8 cellular contexts compared by ENCODE assay signal in the genomic region with DNA sequence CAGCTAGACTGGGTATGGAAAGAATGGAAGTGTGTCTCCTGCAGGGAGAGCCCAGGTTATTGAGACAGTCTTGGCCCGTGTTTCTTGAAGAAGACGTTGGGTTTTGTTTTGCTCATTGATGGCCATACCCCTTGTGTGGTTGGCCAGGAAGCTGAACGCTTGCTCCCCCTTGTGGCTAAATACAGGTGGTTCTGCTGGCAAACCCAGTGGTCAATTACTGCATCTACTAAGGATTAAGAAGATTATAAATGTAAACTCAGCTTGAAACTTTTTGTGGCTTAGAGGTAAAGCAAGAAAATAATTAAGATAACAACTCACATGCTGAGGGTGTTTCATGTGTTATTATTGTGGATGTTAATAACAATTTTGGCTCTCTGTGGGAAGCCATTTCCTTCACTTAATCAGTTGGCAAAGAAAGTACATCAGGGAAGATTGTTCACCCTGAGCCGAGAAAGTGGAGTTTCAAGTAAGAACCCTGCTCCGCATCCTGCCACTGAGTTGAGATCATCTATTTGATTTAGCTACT.
DNase-seq lines count a peak whose midpoint lies in the region; ATAC-seq, FAIRE-seq and TF ChIP-seq lines count a peak whose summit lies in the region.

No MANE protein-coding gene starts in this region.

- H3K4me3 ChIP-seq in HL-60 (replicated peaks; ENCODE audit: insufficient read depth, low read length), result no peak overlapping the region

- peak in 8 of 10 experiments; percentile 12 to 37 (median 16) for DNase-seq in CD4-positive, alpha-beta T cell
- peak; percentile 47 to 61 for DNase-seq in HL-60 (ENCODE audit: low read depth in 1 of 2, low spot score in 1 of 2)
- peak; percentile 31 for DNase-seq in NOMO-1 treated with dmso at 0.1 percent for 144 hours (lab: John Stamatoyannopoulos, UW; ENCODE audit: unreplicated experiment)
- peak; percentile 27 for DNase-seq in activated T-cell treated with anti-CD3 and anti-CD28 coated beads for 48 hours (ENCODE audit: low read depth)
- peak; percentile 10 to 47 for DNase-seq in foreskin keratinocyte
- no peak for DNase-seq in omental fat pad (ENCODE audit: low spot score)
- peak; percentile 68 for DNase-seq in urothelium cell line (ENCODE audit: low spot score)

- CTCF ChIA-PET in CD4-positive, alpha-beta T cell (lab: Charles Lee), result interaction anchor here (1.0 to 1.3 kb wide), 2 partner anchors 92 to 254 kb away, joined by 3 read pairs; partner anchors contain the start of gene NEDD4L

- H3K27ac ChIP-seq in CD4-positive, alpha-beta T cell (ENCODE audit: low read depth, low read length), result no peak overlapping the region
- H3K27ac ChIP-seq in HL-60 (replicated peaks) (no peak overlapping the region), foreskin keratinocyte (no peak overlapping the region)

- peaks cover 45% of the 10 kb centered on the region for H3K27me3 Mint-ChIP-seq in CD4-positive, alpha-beta T cell

- no peaks in the 10 kb centered on the region for H3K4me1 ChIP-seq in foreskin keratinocyte

- no peak overlapping the region for H3K4me3 Mint-ChIP-seq in CD4-positive, alpha-beta T cell

- H3K9me3 ChIP-seq in CD4-positive, alpha-beta T cell (ENCODE audit: control insufficient read depth, low read length), result no peaks in the 10 kb centered on the region

- peaks cover 4% of the 10 kb centered on the region for H3K4me1 Mint-ChIP-seq in CD4-positive, alpha-beta T cell (ENCODE audit: low read depth)

- H3K27me3 ChIP-seq in CD4-positive, alpha-beta T cell (ENCODE audit: control insufficient read depth, insufficient read depth, low read length), result peaks cover 4% of the 10 kb centered on the region
- no peaks in the 10 kb centered on the region for H3K27me3 ChIP-seq in HL-60 (ENCODE audit: insufficient read depth, poor library complexity, severe bottlenecking)
- H3K27me3 ChIP-seq in foreskin keratinocyte, result no peaks in the 10 kb centered on the region

- no peak for FAIRE-seq in urothelium cell line (lab: Jason Lieb, UNC)

- no peaks in the 10 kb centered on the region for H3K36me3 Mint-ChIP-seq in CD4-positive, alpha-beta T cell (ENCODE audit: low read depth)

- POLR2A ChIA-PET in CD4-positive, alpha-beta T cell (lab: Charles Lee), result no interaction called here

- H3K27ac Mint-ChIP-seq in CD4-positive, alpha-beta T cell, result no peak overlapping the region

- intact Hi-C loops in CD4-positive, alpha-beta T cell (cut with DNase I, micrococcal nuclease), result loop anchor here (1.0 to 5.0 kb wide), 2 partner anchors 93 to 94 kb away; partner anchors contain the start of gene NEDD4L (in 1 of the 2)

- ATAC-seq in CD4-positive, alpha-beta T cell (ENCODE audit: poor library complexity), result peak; percentile 46
- ATAC-seq in GM19324 (IDR thresholded peaks at IDR 0.05; ENCODE audit: low FRiP score, unreplicated experiment) (peak; percentile 69), foreskin keratinocyte (peak; percentile 85), omental fat pad (ENCODE audit: low FRiP score) (no peak)

- peak; percentile 66 for TF ChIP-seq CTCF in CD4-positive, alpha-beta T cell (IDR thresholded peaks at IDR 0.05)
- peak; percentile 94 for TF ChIP-seq CTCF in HL-60 (IDR thresholded peaks at IDR 0.05; ENCODE audit: insufficient read depth, low read length)
- TF ChIP-seq CTCF in foreskin keratinocyte (conservative IDR thresholded peaks at IDR 0.05), result peak; percentile 87
- TF ChIP-seq CTCF in omental fat pad (IDR thresholded peaks at IDR 0.05), result peak in 2 of 3 donors; percentile 30 to 64

- H3K9me3 Mint-ChIP-seq in CD4-positive, alpha-beta T cell, result no peaks in the 10 kb centered on the region
